In the genomic region with DNA sequence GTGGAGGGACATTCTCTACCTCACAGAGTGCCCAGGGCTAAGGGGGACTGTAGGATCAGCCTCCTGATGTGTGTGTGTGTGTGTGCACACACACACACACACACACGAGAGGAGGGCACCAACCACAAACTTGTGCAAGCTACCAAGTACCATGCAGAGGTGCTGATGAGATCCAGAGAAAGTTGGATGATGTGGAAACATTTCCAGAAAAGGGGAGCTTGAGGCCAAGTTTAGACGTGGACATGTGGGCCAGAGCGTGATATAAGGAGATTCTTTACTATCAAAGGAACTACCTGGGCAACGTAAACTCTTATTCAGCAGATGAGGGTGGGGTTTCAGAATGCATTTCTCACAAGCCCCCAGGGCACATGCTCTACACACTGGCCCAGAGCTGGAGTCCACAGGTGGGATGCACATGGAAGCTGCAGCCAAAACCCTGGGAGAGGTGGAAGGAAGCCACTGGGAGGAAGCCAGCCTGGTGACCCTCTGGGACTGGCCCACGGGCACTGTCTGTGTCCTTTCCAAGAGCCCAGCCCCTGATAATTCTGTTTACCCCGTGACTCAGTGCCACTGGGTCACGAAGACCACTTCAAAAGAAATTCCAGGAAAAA, we compare ENCODE assay signal across 9 cellular contexts. TPM values are rescaled to one million over a fixed set of nuclear protein-coding genes. Genes with fewer than 3 reads are reported as not detected.
A peak's percentile ranks its signal among the peaks of the same experiment; 100 is the strongest.
DNase-seq lines count a peak whose midpoint lies in the region; ATAC-seq and TF ChIP-seq lines count a peak whose summit lies in the region.
"Had no signal": no experiment of that assay in that cellular context is flagged by ENCODE, and none has a peak within 500 bp of the region (broad histone marks: within the 10 kb centered on the region; RNA-seq: fewer than 3 reads in every experiment).

No MANE protein-coding gene starts in this region.

- H3K4me1 ChIP-seq in right atrium auricular region: peaks cover 0 to 41% of the 10 kb centered on the region in 2 donors
- peaks cover 74% of the 10 kb centered on the region for H3K4me1 ChIP-seq in mammary epithelial cell (ENCODE audit: insufficient read depth, low read length)

- no peaks in the 10 kb centered on the region for H3K27me3 ChIP-seq in right atrium auricular region
- no peaks in the 10 kb centered on the region for H3K27me3 ChIP-seq in mammary epithelial cell (ENCODE audit: insufficient read depth, low read length)

- H3K27me3 Mint-ChIP-seq in natural killer cell (ENCODE audit: low read depth in 2 of 2): no peaks in the 10 kb centered on the region
- peaks cover 4% of the 10 kb centered on the region for H3K27me3 Mint-ChIP-seq in stimulated activated naive CD8-positive, alpha-beta T cell treated with anti-CD3 and anti-CD28 coated beads, Interleukin-15, amount 100 ng/mL, for 72 hours

- H3K4me2 ChIP-seq in mammary epithelial cell (ENCODE audit: insufficient read depth, low read depth, low read length): peak overlapping the region; percentile 62

- TSS peak; percentile 32 for BruUV-seq in mammary epithelial cell (replicated peaks; lab: Mats Ljungman, UMichigan)

- CTCF ChIA-PET in mammary epithelial cell (lab: Charles Lee; ENCODE audit: low non-redundant PET): no interaction called here

- peak overlapping the region; percentile 78 for H3K4me3 Mint-ChIP-seq in natural killer cell
- no peak overlapping the region for H3K4me3 Mint-ChIP-seq in stimulated activated naive CD8-positive, alpha-beta T cell treated with anti-CD3 and anti-CD28 coated beads, Interleukin-15, amount 100 ng/mL, for 72 hours

- H3K36me3 ChIP-seq in right atrium auricular region: no peaks in the 10 kb centered on the region
- no peaks in the 10 kb centered on the region for H3K36me3 ChIP-seq in mammary epithelial cell (ENCODE audit: insufficient read depth, low read length)

- H3K4me3 ChIP-seq in right atrium auricular region (no peak overlapping the region), mammary epithelial cell (replicated peaks in 1 of 3; ENCODE audit: insufficient read depth in 1 of 3, low read depth in 2 of 3, low read length in 3 of 3) (no peak overlapping the region)

- H3K79me2 ChIP-seq in mammary epithelial cell (ENCODE audit: insufficient read depth, low read length): peaks cover 77% of the 10 kb centered on the region

- dilution Hi-C loops in mammary epithelial cell (cut with HindIII; ENCODE audit: low sequenced_read_pairs): no loop called here

- no peak for TF ChIP-seq CTCF in right atrium auricular region (IDR thresholded peaks at IDR 0.05)
- no peak for TF ChIP-seq CTCF in mammary epithelial cell (conservative IDR thresholded peaks at IDR 0.05 in 1 of 2, IDR thresholded peaks at IDR 0.05 in 1 of 2; ENCODE audit: extremely low read depth in 1 of 2, insufficient read depth in 1 of 2, low read depth in 1 of 2, low read length in 2 of 2)
- TF ChIP-seq CTCF in natural killer cell (IDR thresholded peaks at IDR 0.05): no peak

- H3K36me3 Mint-ChIP-seq in natural killer cell: no peaks in the 10 kb centered on the region

- peak overlapping the region; percentile 92 to 96 for H3K27ac Mint-ChIP-seq in natural killer cell
- H3K27ac Mint-ChIP-seq in stimulated activated naive CD8-positive, alpha-beta T cell treated with anti-CD3 and anti-CD28 coated beads, Interleukin-15, amount 100 ng/mL, for 72 hours: no peak overlapping the region

- H2AFZ ChIP-seq in mammary epithelial cell (ENCODE audit: low read depth, low read length): no peak overlapping the region

- H3K9me3 ChIP-seq in right atrium auricular region: no peaks in the 10 kb centered on the region
- H3K9me3 ChIP-seq in mammary epithelial cell (replicated peaks; ENCODE audit: insufficient read depth, low read length): no peaks in the 10 kb centered on the region

- no peaks in the 10 kb centered on the region for H3K9me3 Mint-ChIP-seq in natural killer cell
- no peaks in the 10 kb centered on the region for H3K9me3 Mint-ChIP-seq in stimulated activated naive CD8-positive, alpha-beta T cell treated with anti-CD3 and anti-CD28 coated beads, Interleukin-15, amount 100 ng/mL, for 72 hours

- no peaks in the 10 kb centered on the region for H4K20me1 ChIP-seq in mammary epithelial cell (ENCODE audit: insufficient read depth, low read length)

- H3K4me1 Mint-ChIP-seq in natural killer cell: peaks cover 68 to 76% of the 10 kb centered on the region in 2 donors
- peaks cover 23% of the 10 kb centered on the region for H3K4me1 Mint-ChIP-seq in stimulated activated naive CD8-positive, alpha-beta T cell treated with anti-CD3 and anti-CD28 coated beads, Interleukin-15, amount 100 ng/mL, for 72 hours

- peak overlapping the region; percentile 57 to 63 for H3K27ac ChIP-seq in right atrium auricular region
- peak overlapping the region; percentile 78 for H3K27ac ChIP-seq in mammary epithelial cell (ENCODE audit: insufficient read depth, low read depth, low read length)

- DNase-seq in right atrium auricular region (ENCODE audit: low spot score) (no peak), cardiac septum (ENCODE audit: low spot score) (no peak), mammary epithelial cell (no peak), natural killer cell (no peak), Ammon's horn (ENCODE audit: low spot score) (no peak), NCI-H82 (lab: John Stamatoyannopoulos, UW) (no peak), HPDE6-E6E7 (ENCODE audit: extremely low spot score) (no peak)
- DNase-seq in stimulated activated naive CD8-positive, alpha-beta T cell treated with anti-CD3 and anti-CD28 coated beads, Interleukin-15, amount 100 ng/mL, for 72 hours: no peak
- DNase-seq: amniotic stem cell had no signal

- H3K9ac ChIP-seq in mammary epithelial cell (ENCODE audit: insufficient read depth, low read length): no peak overlapping the region

- no peak for ATAC-seq in natural killer cell
- no peak for ATAC-seq in stimulated activated naive CD8-positive, alpha-beta T cell treated with anti-CD3 and anti-CD28 coated beads, Interleukin-15, amount 100 ng/mL, for 72 hours

- in situ Hi-C loops in mammary epithelial cell (cut with MboI; ENCODE audit: low sequenced_read_pairs in 2 of 2): no loop called here

- intact Hi-C loops in cardiac septum (cut with DNase I) (no loop called here), mammary epithelial cell (cut with micrococcal nuclease) (loop anchor here (2.0 kb wide), 1 partner anchor 26 kb away; no protein-coding TSS in a partner anchor), natural killer cell (cut with micrococcal nuclease) (no loop called here)

- WGBS in mammary epithelial cell (ENCODE audit: low coverage, missing lambda C conversion rate): 5% methylated on average over 3 of the region's 7 CpGs

RNA-seq across cellular contexts. Expression of a gene that starts 53.5 kb away (rescaled TPM):
- total RNA-seq in right atrium auricular region: 10 to 100 TPM; 10.5 to 20.4 TPM
- 19.5 TPM for total RNA-seq in cardiac septum
- 10 to 100 TPM; 40.8 to 76.5 TPM for total RNA-seq in mammary epithelial cell
- 31.5 TPM for polyA plus RNA-seq in mammary epithelial cell
- 142 TPM for polyA minus RNA-seq in mammary epithelial cell
- total RNA-seq in natural killer cell: 10 to 100 TPM; 52.8 to 75.0 (median 52.9) TPM

Comparison
In these comparisons a context has a peak if more than half of its experiments do, and no peak if none do; other contexts are left out.
1. H3K27ac Mint-ChIP-seq: peak in natural killer cell (2 of 2); none in stimulated activated naive CD8-positive, alpha-beta T cell treated with anti-CD3 and anti-CD28 coated beads, Interleukin-15, amount 100 ng/mL, for 72 hours (0 of 2).